In the genomic region with DNA sequence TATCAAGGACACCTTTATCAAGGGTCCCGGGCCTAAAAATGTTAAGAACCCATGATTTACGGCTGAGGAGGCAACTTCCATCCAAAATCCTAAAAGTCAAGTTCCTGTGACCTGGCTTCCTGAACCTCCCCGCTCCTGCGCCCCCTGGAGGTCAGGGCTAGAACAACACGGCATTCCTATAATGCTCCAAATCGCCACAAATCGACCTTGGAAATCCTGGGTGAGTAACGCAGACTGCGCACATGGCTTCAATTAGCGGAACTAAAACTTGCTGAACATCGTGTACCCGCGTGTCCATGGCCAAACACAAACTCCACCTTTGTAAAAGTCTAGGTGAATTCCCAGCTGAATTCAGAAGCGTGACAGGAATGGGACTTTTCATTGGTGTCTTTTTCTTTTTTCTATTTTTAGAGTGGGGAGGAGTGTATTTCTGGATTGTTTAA, we compare ENCODE assay signal across 8 cellular contexts. TPM values are rescaled to one million over a fixed set of nuclear protein-coding genes. Genes with fewer than 3 reads are reported as not detected.
DNase-seq lines count a peak whose midpoint lies in the region; ATAC-seq and TF ChIP-seq lines count a peak whose summit lies in the region.

No MANE protein-coding gene starts in this region.

- DNase-seq in EH (ENCODE audit: low read depth): peak; percentile 92
- peak; percentile 72 for DNase-seq in LoVo (ENCODE audit: low spot score)
- peak; percentile 63 for DNase-seq in SW480 (ENCODE audit: low spot score)
- peak in 1 of 2 donors; percentile 90 for DNase-seq in ascending aorta (ENCODE audit: low spot score in 2 of 2)
- DNase-seq in iPS-NIHi11 (ENCODE audit: low spot score): peak; percentile 83
- peak; percentile 9 to 56 for DNase-seq in stimulated activated CD4-positive, alpha-beta T cell treated with anti-CD3 and anti-CD28 coated beads, Interleukin-12 subunit alpha, Interleukin-12 subunit beta, amount 100 ng/mL, for 24 hours (ENCODE audit: low read depth in 2 of 2)

- no peak for ATAC-seq in HG02610 (IDR thresholded peaks at IDR 0.05; ENCODE audit: unreplicated experiment)
- no peak for ATAC-seq in HG02642 (IDR thresholded peaks at IDR 0.05; ENCODE audit: poor library complexity, unreplicated experiment)

- peak; percentile 82 to 94 (median 91) for TF ChIP-seq CTCF in ascending aorta (IDR thresholded peaks at IDR 0.05)

- peaks cover 3 to 19% of the 10 kb centered on the region in 2 donors for H3K4me1 ChIP-seq in ascending aorta

- no peaks in the 10 kb centered on the region for H3K36me3 ChIP-seq in ascending aorta

- H3K4me3 ChIP-seq in ascending aorta: no peak overlapping the region

- H3K27ac ChIP-seq in ascending aorta: no peak overlapping the region

- no peaks in the 10 kb centered on the region for H3K27me3 ChIP-seq in ascending aorta

- no peaks in the 10 kb centered on the region for H3K9me3 ChIP-seq in ascending aorta

- intact Hi-C loops in ascending aorta (cut with DNase I): loop anchor here (2.0 kb wide), 1 partner anchor 43 kb away; a partner anchor contains a TSS

RNA-seq across cellular contexts. Expression of a gene that starts 4.3 kb away (rescaled TPM):
- 9.3 TPM for total RNA-seq in ascending aorta

RNA-seq across cellular contexts. Expression of a gene that starts 26.6 kb away (rescaled TPM):
- 18.3 TPM for total RNA-seq in ascending aorta

RNA-seq across cellular contexts. Expression of a gene that starts 30.6 kb away (rescaled TPM):
- total RNA-seq in ascending aorta: 33.7 TPM

RNA-seq across cellular contexts. Expression of a gene that starts 43.8 kb away (rescaled TPM):
- total RNA-seq in ascending aorta: 8.0 TPM

RNA-seq across cellular contexts. Expression of a gene that starts 49.0 kb away (rescaled TPM):
- 45.3 TPM for total RNA-seq in ascending aorta
